1 cellular context compared by ENCODE assay signal in the genomic region with DNA sequence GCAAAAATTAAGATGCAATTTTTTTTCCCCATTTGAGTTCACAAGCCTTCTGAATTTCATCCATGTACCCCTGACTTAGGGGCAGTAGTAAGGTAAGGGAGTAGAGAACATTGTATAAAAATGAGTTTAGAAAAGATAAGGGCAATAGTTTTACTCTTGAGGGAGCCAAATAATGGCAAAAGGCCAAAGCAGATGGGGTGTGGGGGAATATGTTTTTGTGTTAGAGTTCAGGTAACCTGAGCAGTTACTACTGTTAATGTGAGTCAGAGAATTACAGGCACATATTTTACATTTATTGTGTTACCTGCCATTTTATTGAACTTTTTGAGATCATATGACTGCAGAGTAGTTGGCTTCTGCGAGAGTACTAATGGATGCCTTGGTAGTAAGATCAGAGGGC.
TF ChIP-seq lines count a peak whose summit lies in the region.

No MANE protein-coding gene starts in this region.

TF ChIP-seq in SK-N-SH, 30 proteins besides CTCF, POLR2A, EP300 and RAD21:
- TF ChIP-seq MXI1 (IDR thresholded peaks at IDR 0.05; ENCODE audit: low read depth, low read length) (no peak), NFIC (IDR thresholded peaks at IDR 0.05; ENCODE audit: borderline replicate concordance) (no peak), FOSL2 (IDR thresholded peaks at IDR 0.05; ENCODE audit: borderline replicate concordance, low read depth) (no peak), RXRA (IDR thresholded peaks at IDR 0.05; ENCODE audit: borderline replicate concordance, low read depth) (no peak), SIN3A (IDR thresholded peaks at IDR 0.05; ENCODE audit: borderline replicate concordance, low read depth, low read length) (no peak)
- TF ChIP-seq, protein P1, sequence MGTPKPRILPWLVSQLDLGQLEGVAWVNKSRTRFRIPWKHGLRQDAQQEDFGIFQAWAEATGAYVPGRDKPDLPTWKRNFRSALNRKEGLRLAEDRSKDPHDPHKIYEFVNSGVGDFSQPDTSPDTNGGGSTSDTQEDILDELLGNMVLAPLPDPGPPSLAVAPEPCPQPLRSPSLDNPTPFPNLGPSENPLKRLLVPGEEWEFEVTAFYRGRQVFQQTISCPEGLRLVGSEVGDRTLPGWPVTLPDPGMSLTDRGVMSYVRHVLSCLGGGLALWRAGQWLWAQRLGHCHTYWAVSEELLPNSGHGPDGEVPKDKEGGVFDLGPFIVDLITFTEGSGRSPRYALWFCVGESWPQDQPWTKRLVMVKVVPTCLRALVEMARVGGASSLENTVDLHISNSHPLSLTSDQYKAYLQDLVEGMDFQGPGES (IDR thresholded peaks at IDR 0.05; ENCODE audit: low read depth, low read length), result no peak
- TF ChIP-seq, protein P2, sequence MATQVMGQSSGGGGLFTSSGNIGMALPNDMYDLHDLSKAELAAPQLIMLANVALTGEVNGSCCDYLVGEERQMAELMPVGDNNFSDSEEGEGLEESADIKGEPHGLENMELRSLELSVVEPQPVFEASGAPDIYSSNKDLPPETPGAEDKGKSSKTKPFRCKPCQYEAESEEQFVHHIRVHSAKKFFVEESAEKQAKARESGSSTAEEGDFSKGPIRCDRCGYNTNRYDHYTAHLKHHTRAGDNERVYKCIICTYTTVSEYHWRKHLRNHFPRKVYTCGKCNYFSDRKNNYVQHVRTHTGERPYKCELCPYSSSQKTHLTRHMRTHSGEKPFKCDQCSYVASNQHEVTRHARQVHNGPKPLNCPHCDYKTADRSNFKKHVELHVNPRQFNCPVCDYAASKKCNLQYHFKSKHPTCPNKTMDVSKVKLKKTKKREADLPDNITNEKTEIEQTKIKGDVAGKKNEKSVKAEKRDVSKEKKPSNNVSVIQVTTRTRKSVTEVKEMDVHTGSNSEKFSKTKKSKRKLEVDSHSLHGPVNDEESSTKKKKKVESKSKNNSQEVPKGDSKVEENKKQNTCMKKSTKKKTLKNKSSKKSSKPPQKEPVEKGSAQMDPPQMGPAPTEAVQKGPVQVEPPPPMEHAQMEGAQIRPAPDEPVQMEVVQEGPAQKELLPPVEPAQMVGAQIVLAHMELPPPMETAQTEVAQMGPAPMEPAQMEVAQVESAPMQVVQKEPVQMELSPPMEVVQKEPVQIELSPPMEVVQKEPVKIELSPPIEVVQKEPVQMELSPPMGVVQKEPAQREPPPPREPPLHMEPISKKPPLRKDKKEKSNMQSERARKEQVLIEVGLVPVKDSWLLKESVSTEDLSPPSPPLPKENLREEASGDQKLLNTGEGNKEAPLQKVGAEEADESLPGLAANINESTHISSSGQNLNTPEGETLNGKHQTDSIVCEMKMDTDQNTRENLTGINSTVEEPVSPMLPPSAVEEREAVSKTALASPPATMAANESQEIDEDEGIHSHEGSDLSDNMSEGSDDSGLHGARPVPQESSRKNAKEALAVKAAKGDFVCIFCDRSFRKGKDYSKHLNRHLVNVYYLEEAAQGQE (IDR thresholded peaks at IDR 0.05; ENCODE audit: low read depth, low read length), result no peak
- TF ChIP-seq, protein P3, sequence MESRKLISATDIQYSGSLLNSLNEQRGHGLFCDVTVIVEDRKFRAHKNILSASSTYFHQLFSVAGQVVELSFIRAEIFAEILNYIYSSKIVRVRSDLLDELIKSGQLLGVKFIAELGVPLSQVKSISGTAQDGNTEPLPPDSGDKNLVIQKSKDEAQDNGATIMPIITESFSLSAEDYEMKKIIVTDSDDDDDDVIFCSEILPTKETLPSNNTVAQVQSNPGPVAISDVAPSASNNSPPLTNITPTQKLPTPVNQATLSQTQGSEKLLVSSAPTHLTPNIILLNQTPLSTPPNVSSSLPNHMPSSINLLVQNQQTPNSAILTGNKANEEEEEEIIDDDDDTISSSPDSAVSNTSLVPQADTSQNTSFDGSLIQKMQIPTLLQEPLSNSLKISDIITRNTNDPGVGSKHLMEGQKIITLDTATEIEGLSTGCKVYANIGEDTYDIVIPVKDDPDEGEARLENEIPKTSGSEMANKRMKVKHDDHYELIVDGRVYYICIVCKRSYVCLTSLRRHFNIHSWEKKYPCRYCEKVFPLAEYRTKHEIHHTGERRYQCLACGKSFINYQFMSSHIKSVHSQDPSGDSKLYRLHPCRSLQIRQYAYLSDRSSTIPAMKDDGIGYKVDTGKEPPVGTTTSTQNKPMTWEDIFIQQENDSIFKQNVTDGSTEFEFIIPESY (IDR thresholded peaks at IDR 0.05; ENCODE audit: borderline replicate concordance, low read depth), result no peak
- TF ChIP-seq, protein P4, sequence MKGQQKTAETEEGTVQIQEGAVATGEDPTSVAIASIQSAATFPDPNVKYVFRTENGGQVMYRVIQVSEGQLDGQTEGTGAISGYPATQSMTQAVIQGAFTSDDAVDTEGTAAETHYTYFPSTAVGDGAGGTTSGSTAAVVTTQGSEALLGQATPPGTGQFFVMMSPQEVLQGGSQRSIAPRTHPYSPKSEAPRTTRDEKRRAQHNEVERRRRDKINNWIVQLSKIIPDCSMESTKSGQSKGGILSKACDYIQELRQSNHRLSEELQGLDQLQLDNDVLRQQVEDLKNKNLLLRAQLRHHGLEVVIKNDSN (IDR thresholded peaks at IDR 0.05; ENCODE audit: borderline replicate concordance, low read depth), result no peak
- TF ChIP-seq, protein P5, sequence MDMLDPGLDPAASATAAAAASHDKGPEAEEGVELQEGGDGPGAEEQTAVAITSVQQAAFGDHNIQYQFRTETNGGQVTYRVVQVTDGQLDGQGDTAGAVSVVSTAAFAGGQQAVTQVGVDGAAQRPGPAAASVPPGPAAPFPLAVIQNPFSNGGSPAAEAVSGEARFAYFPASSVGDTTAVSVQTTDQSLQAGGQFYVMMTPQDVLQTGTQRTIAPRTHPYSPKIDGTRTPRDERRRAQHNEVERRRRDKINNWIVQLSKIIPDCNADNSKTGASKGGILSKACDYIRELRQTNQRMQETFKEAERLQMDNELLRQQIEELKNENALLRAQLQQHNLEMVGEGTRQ (IDR thresholded peaks at IDR 0.05; ENCODE audit: borderline replicate concordance, low read depth, low read length), result no peak
TF ChIP-seq in SK-N-SH: peak in this region for 0.
